Comparison of ENCODE assay signal across 15 cellular contexts in genomic region chr3:190345878-190346277, GRCh38. TPM values are rescaled to one million over a fixed set of nuclear protein-coding genes. Genes with fewer than 3 reads are reported as not detected.
A peak's percentile ranks its signal among the peaks of the same experiment; 100 is the strongest.
DNase-seq lines count a peak whose midpoint lies in the region; ATAC-seq, FAIRE-seq and TF ChIP-seq lines count a peak whose summit lies in the region.
"Had no signal": no experiment of that assay in that cellular context is flagged by ENCODE, and none has a peak within 500 bp of the region (broad histone marks: within the 10 kb centered on the region; RNA-seq: fewer than 3 reads in every experiment).

No MANE protein-coding gene starts in this region.

- H3K36me3 ChIP-seq in pancreas = no peaks in the 10 kb centered on the region

- H3K4me3 ChIP-seq in pancreas = no peak overlapping the region

- H3K9me3 Mint-ChIP-seq in activated T-helper 17 cell treated with anti-CD3 and anti-CD28 coated beads, Interleukin-2, amount 50 U/mL, for 72 hours = peaks cover 6% of the 10 kb centered on the region

- no peaks in the 10 kb centered on the region for H3K27me3 ChIP-seq in foreskin keratinocyte
- H3K27me3 ChIP-seq in pancreas = no peaks in the 10 kb centered on the region

- WGBS in pancreas, 2 donors = 77 to 83% methylated on average over 4 of the region's 4 CpGs

- no peak overlapping the region for H3K4me3 Mint-ChIP-seq in activated T-helper 17 cell treated with anti-CD3 and anti-CD28 coated beads, Interleukin-2, amount 50 U/mL, for 72 hours

- peak overlapping the region; percentile 100 for H3K27ac ChIP-seq in foreskin keratinocyte
- peak overlapping the region; percentile 1 to 86 (median 62) for H3K27ac ChIP-seq in pancreas

- no peak overlapping the region for H3K27ac Mint-ChIP-seq in activated T-helper 17 cell treated with anti-CD3 and anti-CD28 coated beads, Interleukin-2, amount 50 U/mL, for 72 hours

- peaks cover 19% of the 10 kb centered on the region for H3K27me3 Mint-ChIP-seq in activated T-helper 17 cell treated with anti-CD3 and anti-CD28 coated beads, Interleukin-2, amount 50 U/mL, for 72 hours

- no peak for FAIRE-seq in pancreas (lab: Jason Lieb, UNC)

- H3K4me1 Mint-ChIP-seq in activated T-helper 17 cell treated with anti-CD3 and anti-CD28 coated beads, Interleukin-2, amount 50 U/mL, for 72 hours = no peaks in the 10 kb centered on the region

- no peaks in the 10 kb centered on the region for H3K9me3 ChIP-seq in pancreas

- ATAC-seq in SK-N-SH treated with all-trans-retinoic acid at 6 μM for 48 hours (peak; percentile 21; the same call in 1 of the 3 replicates), foreskin keratinocyte (no peak), pancreas (peak in 1 of 4 donors; percentile 16)
- no peak for ATAC-seq in activated T-helper 17 cell treated with anti-CD3 and anti-CD28 coated beads, Interleukin-2, amount 50 U/mL, for 72 hours (replicated peaks)

- peaks cover 25% of the 10 kb centered on the region for H3K4me1 ChIP-seq in foreskin keratinocyte
- H3K4me1 ChIP-seq in pancreas = peaks cover 4 to 11% (median 4%) of the 10 kb centered on the region in 3 donors

- TF ChIP-seq CTCF in foreskin keratinocyte (conservative IDR thresholded peaks at IDR 0.05) = no peak
- no peak for TF ChIP-seq CTCF in pancreas (IDR thresholded peaks at IDR 0.05)

- intact Hi-C loops in pancreas (cut with DNase I) = no loop called here

- DNase-seq in EL (peak; percentile 23), foreskin keratinocyte (peak in 1 of 2 donors; percentile 65), pancreas (no peak), T-helper 9 cell (no peak), NCI-H748 treated with DMSO at 0.1 percent for 48 hours (lab: John Stamatoyannopoulos, UW) (no peak), NCI-H1417 (lab: John Stamatoyannopoulos, UW) (no peak)
- DNase-seq: amygdala; NCI-H2171 treated with DMSO at 0.1 percent for 48 hours; stimulated activated CD4-positive, alpha-beta T cell treated with anti-CD3 and anti-CD28 coated beads, Interleukin-12 subunit alpha, Interleukin-12 subunit beta, amount 100 ng/mL, for 4 hours had no signal

- H3K36me3 Mint-ChIP-seq in activated T-helper 17 cell treated with anti-CD3 and anti-CD28 coated beads, Interleukin-2, amount 50 U/mL, for 72 hours (ENCODE audit: low read depth) = no peaks in the 10 kb centered on the region

TF ChIP-seq in SK-N-SH treated with all-trans-retinoic acid at 6 μM for 48 hours, 23 proteins besides CTCF, POLR2A, EP300 and RAD21:
- TF ChIP-seq ISL1 (CRISPR knock-in tag; IDR thresholded peaks at IDR 0.05) (no peak), BACH2 (CRISPR knock-in tag; IDR thresholded peaks at IDR 0.05; ENCODE audit: borderline replicate concordance) (no peak), RARB (CRISPR knock-in tag; IDR thresholded peaks at IDR 0.05) (no peak), CSDC2 (CRISPR knock-in tag; IDR thresholded peaks at IDR 0.05) (no peak), ARNTL (CRISPR knock-in tag; IDR thresholded peaks at IDR 0.05; ENCODE audit: borderline replicate concordance, low read depth) (no peak), ZNF70 (CRISPR knock-in tag; IDR thresholded peaks at IDR 0.05) (no peak), TCF4 (CRISPR knock-in tag; IDR thresholded peaks at IDR 0.05; ENCODE audit: borderline replicate concordance) (no peak), ZFP30 (CRISPR knock-in tag; IDR thresholded peaks at IDR 0.05) (no peak), TOX (CRISPR knock-in tag; IDR thresholded peaks at IDR 0.05; ENCODE audit: borderline replicate concordance) (no peak), GLIS3 (CRISPR knock-in tag; IDR thresholded peaks at IDR 0.05) (no peak), ZC3H10 (CRISPR knock-in tag; IDR thresholded peaks at IDR 0.05) (no peak), ZFP3 (CRISPR knock-in tag; IDR thresholded peaks at IDR 0.05) (no peak), ESRRG (CRISPR knock-in tag; IDR thresholded peaks at IDR 0.05) (no peak)
- TF ChIP-seq, protein P1, sequence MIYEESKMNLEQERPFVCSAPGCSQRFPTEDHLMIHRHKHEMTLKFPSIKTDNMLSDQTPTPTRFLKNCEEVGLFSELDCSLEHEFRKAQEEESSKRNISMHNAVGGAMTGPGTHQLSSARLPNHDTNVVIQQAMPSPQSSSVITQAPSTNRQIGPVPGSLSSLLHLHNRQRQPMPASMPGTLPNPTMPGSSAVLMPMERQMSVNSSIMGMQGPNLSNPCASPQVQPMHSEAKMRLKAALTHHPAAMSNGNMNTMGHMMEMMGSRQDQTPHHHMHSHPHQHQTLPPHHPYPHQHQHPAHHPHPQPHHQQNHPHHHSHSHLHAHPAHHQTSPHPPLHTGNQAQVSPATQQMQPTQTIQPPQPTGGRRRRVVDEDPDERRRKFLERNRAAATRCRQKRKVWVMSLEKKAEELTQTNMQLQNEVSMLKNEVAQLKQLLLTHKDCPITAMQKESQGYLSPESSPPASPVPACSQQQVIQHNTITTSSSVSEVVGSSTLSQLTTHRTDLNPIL (CRISPR knock-in tag; IDR thresholded peaks at IDR 0.05; ENCODE audit: low read depth) = no peak
- TF ChIP-seq, protein P2, sequence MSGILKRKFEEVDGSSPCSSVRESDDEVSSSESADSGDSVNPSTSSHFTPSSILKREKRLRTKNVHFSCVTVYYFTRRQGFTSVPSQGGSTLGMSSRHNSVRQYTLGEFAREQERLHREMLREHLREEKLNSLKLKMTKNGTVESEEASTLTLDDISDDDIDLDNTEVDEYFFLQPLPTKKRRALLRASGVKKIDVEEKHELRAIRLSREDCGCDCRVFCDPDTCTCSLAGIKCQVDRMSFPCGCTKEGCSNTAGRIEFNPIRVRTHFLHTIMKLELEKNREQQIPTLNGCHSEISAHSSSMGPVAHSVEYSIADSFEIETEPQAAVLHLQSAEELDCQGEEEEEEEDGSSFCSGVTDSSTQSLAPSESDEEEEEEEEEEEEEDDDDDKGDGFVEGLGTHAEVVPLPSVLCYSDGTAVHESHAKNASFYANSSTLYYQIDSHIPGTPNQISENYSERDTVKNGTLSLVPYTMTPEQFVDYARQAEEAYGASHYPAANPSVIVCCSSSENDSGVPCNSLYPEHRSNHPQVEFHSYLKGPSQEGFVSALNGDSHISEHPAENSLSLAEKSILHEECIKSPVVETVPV (CRISPR knock-in tag; IDR thresholded peaks at IDR 0.05) = no peak
- TF ChIP-seq, protein P3, sequence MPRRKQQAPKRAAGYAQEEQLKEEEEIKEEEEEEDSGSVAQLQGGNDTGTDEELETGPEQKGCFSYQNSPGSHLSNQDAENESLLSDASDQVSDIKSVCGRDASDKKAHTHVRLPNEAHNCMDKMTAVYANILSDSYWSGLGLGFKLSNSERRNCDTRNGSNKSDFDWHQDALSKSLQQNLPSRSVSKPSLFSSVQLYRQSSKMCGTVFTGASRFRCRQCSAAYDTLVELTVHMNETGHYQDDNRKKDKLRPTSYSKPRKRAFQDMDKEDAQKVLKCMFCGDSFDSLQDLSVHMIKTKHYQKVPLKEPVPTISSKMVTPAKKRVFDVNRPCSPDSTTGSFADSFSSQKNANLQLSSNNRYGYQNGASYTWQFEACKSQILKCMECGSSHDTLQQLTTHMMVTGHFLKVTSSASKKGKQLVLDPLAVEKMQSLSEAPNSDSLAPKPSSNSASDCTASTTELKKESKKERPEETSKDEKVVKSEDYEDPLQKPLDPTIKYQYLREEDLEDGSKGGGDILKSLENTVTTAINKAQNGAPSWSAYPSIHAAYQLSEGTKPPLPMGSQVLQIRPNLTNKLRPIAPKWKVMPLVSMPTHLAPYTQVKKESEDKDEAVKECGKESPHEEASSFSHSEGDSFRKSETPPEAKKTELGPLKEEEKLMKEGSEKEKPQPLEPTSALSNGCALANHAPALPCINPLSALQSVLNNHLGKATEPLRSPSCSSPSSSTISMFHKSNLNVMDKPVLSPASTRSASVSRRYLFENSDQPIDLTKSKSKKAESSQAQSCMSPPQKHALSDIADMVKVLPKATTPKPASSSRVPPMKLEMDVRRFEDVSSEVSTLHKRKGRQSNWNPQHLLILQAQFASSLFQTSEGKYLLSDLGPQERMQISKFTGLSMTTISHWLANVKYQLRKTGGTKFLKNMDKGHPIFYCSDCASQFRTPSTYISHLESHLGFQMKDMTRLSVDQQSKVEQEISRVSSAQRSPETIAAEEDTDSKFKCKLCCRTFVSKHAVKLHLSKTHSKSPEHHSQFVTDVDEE (CRISPR knock-in tag; IDR thresholded peaks at IDR 0.05) = no peak
- TF ChIP-seq, protein P4, sequence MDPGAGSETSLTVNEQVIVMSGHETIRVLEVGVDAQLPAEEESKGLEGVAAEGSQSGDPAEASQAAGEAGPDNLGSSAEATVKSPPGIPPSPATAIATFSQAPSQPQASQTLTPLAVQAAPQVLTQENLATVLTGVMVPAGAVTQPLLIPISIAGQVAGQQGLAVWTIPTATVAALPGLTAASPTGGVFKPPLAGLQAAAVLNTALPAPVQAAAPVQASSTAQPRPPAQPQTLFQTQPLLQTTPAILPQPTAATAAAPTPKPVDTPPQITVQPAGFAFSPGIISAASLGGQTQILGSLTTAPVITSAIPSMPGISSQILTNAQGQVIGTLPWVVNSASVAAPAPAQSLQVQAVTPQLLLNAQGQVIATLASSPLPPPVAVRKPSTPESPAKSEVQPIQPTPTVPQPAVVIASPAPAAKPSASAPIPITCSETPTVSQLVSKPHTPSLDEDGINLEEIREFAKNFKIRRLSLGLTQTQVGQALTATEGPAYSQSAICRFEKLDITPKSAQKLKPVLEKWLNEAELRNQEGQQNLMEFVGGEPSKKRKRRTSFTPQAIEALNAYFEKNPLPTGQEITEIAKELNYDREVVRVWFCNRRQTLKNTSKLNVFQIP (CRISPR knock-in tag; IDR thresholded peaks at IDR 0.05; ENCODE audit: borderline replicate concordance, low read depth) = no peak

RNA-seq across cellular contexts. Expression of gene CLDN1, which starts 23.6 kb away (rescaled TPM):
- total RNA-seq in foreskin keratinocyte = 1.9 and 5.4 TPM in 2 replicates
- 0.99 and 3.0 TPM in 2 replicates for polyA plus RNA-seq in foreskin keratinocyte
- 100 to 1,000 TPM in 1 of 6 donors, 10 to 100 TPM in 5; 20.6 to 107 (median 28.3) TPM for total RNA-seq in pancreas
- 10 to 100 TPM; 26.7 to 36.2 TPM for polyA plus RNA-seq in pancreas
- under 1 TPM; 0.11 to 0.61 TPM for total RNA-seq in activated T-helper 17 cell treated with anti-CD3 and anti-CD28 coated beads, Interleukin-2, amount 50 U/mL, for 72 hours
- total RNA-seq: G401 had no signal

RNA-seq across cellular contexts. Expression of gene CLDN16, which starts 42.1 kb away (rescaled TPM):
- 0.04 TPM in 1 of 2 replicates, not detected in the other for total RNA-seq in foreskin keratinocyte
- not detected in 2 replicates for polyA plus RNA-seq in foreskin keratinocyte
- total RNA-seq in pancreas = 1 to 10 TPM in 1 of 6 donors, under 1 TPM in 5; 0.12 to 1.8 (median 0.36) TPM
- under 1 TPM; 0.09 to 0.57 TPM for polyA plus RNA-seq in pancreas
- total RNA-seq in activated T-helper 17 cell treated with anti-CD3 and anti-CD28 coated beads, Interleukin-2, amount 50 U/mL, for 72 hours = not detected
- total RNA-seq: G401, LHCN-M2 had no signal
- polyA plus RNA-seq: BJ, neural cell had no signal
